Comparison of ENCODE assay signal across 16 cellular contexts in genomic region chr2:239443102-239443620, GRCh38. TPM values are rescaled to one million over a fixed set of nuclear protein-coding genes. Genes with fewer than 3 reads are reported as not detected.
A peak's percentile ranks its signal among the peaks of the same experiment; 100 is the strongest.
DNase-seq lines count a peak whose midpoint lies in the region; ATAC-seq and TF ChIP-seq lines count a peak whose summit lies in the region.
"Had no signal": no experiment of that assay in that cellular context is flagged by ENCODE, and none has a peak within 500 bp of the region (broad histone marks: within the 10 kb centered on the region; RNA-seq: fewer than 3 reads in every experiment).

No MANE protein-coding gene starts in this region.

- peaks cover 60 to 82% (median 72%) of the 10 kb centered on the region in 10 experiments for H3K4me1 ChIP-seq in BLaER1 treated with 17β-estradiol and CSF1 and Interleukin-3, amounts not matched to agents 10 nM and 100 nM
- H3K4me1 ChIP-seq in esophagus squamous epithelium: peaks cover 37 to 79% (median 47%) of the 10 kb centered on the region in 3 donors

- H3K4me2 ChIP-seq in BLaER1 treated with 17β-estradiol and CSF1 and Interleukin-3, amounts not matched to agents 10 nM and 100 nM: peak overlapping the region; percentile 88 to 98 (median 95)

- H3K9me3 ChIP-seq in BLaER1 treated with 17β-estradiol and CSF1 and Interleukin-3, amounts not matched to agents 10 nM and 100 nM (replicated peaks in 1 of 11): peaks cover 8 to 39% (median 27%) of the 10 kb centered on the region in 11 experiments; a peak in 19 of 22 replicates
- H3K9me3 ChIP-seq in esophagus squamous epithelium: no peaks in the 10 kb centered on the region

- intact Hi-C loops in esophagus squamous epithelium (cut with DNase I): no loop called here
- intact Hi-C loops in posterior vena cava (cut with DNase I): no loop called here

- H3K36me3 ChIP-seq in BLaER1 treated with 17β-estradiol and CSF1 and Interleukin-3, amounts not matched to agents 10 nM and 100 nM: no peaks in the 10 kb centered on the region
- no peaks in the 10 kb centered on the region for H3K36me3 ChIP-seq in esophagus squamous epithelium

- H3K9ac ChIP-seq in BLaER1 treated with 17β-estradiol and CSF1 and Interleukin-3, amounts not matched to agents 10 nM and 100 nM: no peak overlapping the region

- no peak for ATAC-seq in HG03196 (IDR thresholded peaks at IDR 0.05; ENCODE audit: unreplicated experiment)

- TF ChIP-seq POLR2A in esophagus squamous epithelium (IDR thresholded peaks at IDR 0.05): no peak

- no peak for TF ChIP-seq CTCF in esophagus squamous epithelium (IDR thresholded peaks at IDR 0.05)

- no peaks in the 10 kb centered on the region for H4K20me1 ChIP-seq in BLaER1 treated with 17β-estradiol and CSF1 and Interleukin-3, amounts not matched to agents 10 nM and 100 nM

- no peak for DNase-seq in esophagus squamous epithelium (lab: John Stamatoyannopoulos, UW)
- DNase-seq in posterior vena cava (ENCODE audit: low spot score): peak; percentile 48
- DNase-seq in AG08396 (ENCODE audit: low spot score): no peak
- no peak for DNase-seq in NCI-H1930 (lab: John Stamatoyannopoulos, UW)
- DNase-seq: CD8-positive, alpha-beta memory T cell; GDM1; MV-4-11; NCI-H1694; NCI-H2081 treated with DMSO at 0.1 percent for 48 hours; NCI-H2171 treated with DMSO at 0.1 percent for 48 hours; NCI-H446; NCI-H526; Right ventricle myocardium superior had no signal

- H3K4me3 ChIP-seq in BLaER1 treated with 17β-estradiol and CSF1 and Interleukin-3, amounts not matched to agents 10 nM and 100 nM: no peak overlapping the region
- H3K4me3 ChIP-seq in esophagus squamous epithelium: no peak overlapping the region

- 94 to 100% methylated on average over 7 to 8 of the region's 8 CpGs for WGBS in esophagus squamous epithelium, 2 donors

- H3K27ac ChIP-seq in BLaER1 treated with 17β-estradiol and CSF1 and Interleukin-3, amounts not matched to agents 10 nM and 100 nM: 0 out of 22 replicates have a peak overlapping the region, but pooled peaks of 1 of the 11 experiments have one; percentile 86
- H3K27ac ChIP-seq in angular gyrus (ENCODE audit: low read depth, low read length): peak overlapping the region; percentile 100
- H3K27ac ChIP-seq in esophagus squamous epithelium: peak overlapping the region; percentile 80 to 91 (median 84)

- no peaks in the 10 kb centered on the region for H3K27me3 ChIP-seq in BLaER1 treated with 17β-estradiol and CSF1 and Interleukin-3, amounts not matched to agents 10 nM and 100 nM
- H3K27me3 ChIP-seq in esophagus squamous epithelium: peaks cover 0 to 9% (median 0%) of the 10 kb centered on the region in 4 donors

RNA-seq across cellular contexts. Expression of gene HDAC4, which starts 42.3 kb away (rescaled TPM):
- total RNA-seq in esophagus squamous epithelium (10 to 100 TPM; 21.6 to 72.7 (median 35.2) TPM), posterior vena cava (10 to 100 TPM; 47.6 to 66.9 TPM)
